8 cellular contexts compared by ENCODE assay signal in the genomic region with DNA sequence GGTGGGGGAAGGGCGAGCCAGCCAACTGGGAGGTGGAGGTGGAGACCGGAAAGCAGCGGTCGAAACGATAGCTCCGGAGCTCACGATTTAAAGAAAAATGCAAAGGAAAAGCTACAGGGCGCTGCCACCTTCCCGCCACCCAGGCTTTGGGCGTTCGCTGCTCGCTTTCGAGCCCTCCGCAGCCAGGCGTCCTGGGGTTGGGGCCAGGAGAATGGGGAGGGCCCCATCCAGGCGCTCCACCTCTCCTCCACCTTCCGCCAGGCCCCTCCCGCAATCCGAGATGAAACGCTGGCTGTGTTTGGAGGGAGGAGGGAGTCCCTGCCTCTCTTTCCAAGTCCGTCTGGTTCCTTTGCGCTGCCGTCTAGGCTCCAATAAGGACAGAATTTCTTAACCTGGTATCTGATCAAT. TPM values are rescaled to one million over a fixed set of nuclear protein-coding genes. Genes with fewer than 3 reads are reported as not detected.
DNase-seq lines count a peak whose midpoint lies in the region; ATAC-seq and TF ChIP-seq lines count a peak whose summit lies in the region.

No MANE protein-coding gene starts in this region.

- H3K36me3 Mint-ChIP-seq in neural crest cell (ENCODE audit: low read depth): no peaks in the 10 kb centered on the region

- H3K4me1 Mint-ChIP-seq in neural crest cell: peaks cover 20% of the 10 kb centered on the region

- H3K27me3 Mint-ChIP-seq in neural crest cell (ENCODE audit: low read depth): peaks cover 57% of the 10 kb centered on the region

- H3K27ac Mint-ChIP-seq in neural crest cell (ENCODE audit: unreplicated experiment): no peak overlapping the region

- ATAC-seq in GM21390 (IDR thresholded peaks at IDR 0.05; ENCODE audit: unreplicated experiment): peak; percentile 4
- ATAC-seq in GM18498 (IDR thresholded peaks at IDR 0.05; ENCODE audit: unreplicated experiment): no peak

- DNase-seq in COLO668 (lab: John Stamatoyannopoulos, UW; ENCODE audit: unreplicated experiment) (peak; percentile 75), NCI-H1092 (lab: John Stamatoyannopoulos, UW) (peak; percentile 83), fibroblast of villous mesenchyme (ENCODE audit: low read depth) (peak; percentile 54), neural crest cell (ENCODE audit: low read depth, low spot score) (peak; percentile 48), NCI-H128 (lab: John Stamatoyannopoulos, UW; ENCODE audit: unreplicated experiment) (no peak)

- no peaks in the 10 kb centered on the region for H3K9me3 Mint-ChIP-seq in neural crest cell

- peak overlapping the region; percentile 63 for H3K4me3 ChIP-seq in fibroblast of villous mesenchyme (ENCODE audit: low read depth, low read length)

- H3K27ac ChIP-seq in VCaP: peak overlapping the region; percentile 85

- TF ChIP-seq CTCF in VCaP (conservative IDR thresholded peaks at IDR 0.05) (no peak), fibroblast of villous mesenchyme (IDR thresholded peaks at IDR 0.05; ENCODE audit: insufficient read depth, low read depth, low read length) (no peak), neural crest cell (conservative IDR thresholded peaks at IDR 0.05) (no peak)

- H3K4me3 Mint-ChIP-seq in neural crest cell: peak overlapping the region; percentile 71

RNA-seq across cellular contexts. Expression of gene ABTB2, which starts 0.5 kb away (rescaled TPM):
- 3.9 and 4.8 TPM in 2 replicates for total RNA-seq in fibroblast of villous mesenchyme
- 2.3 and 3.0 TPM in 2 replicates for total RNA-seq in neural crest cell
